20 cellular contexts compared by ENCODE assay signal in the genomic region with DNA sequence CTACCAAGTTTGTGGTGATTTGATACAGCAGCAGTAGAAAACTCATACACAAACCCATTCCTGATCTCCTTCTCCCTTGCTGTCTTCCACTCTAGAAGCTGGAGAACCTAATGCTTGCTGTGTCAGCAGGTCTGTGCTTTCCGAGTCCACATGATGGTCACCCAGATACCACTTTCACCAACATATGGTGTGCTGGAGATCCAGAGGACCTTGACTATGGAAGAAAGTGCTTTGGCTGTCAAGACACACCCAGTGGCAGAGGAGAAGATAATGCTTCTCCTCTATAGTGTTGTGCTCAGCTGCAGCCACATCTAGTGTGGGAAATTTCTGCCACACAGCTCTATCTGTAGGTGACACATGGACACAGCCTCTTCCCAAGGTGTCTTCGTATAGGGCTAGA.
"Had no signal": no experiment of that assay in that cellular context is flagged by ENCODE, and none has a peak within 500 bp of the region (broad histone marks: within the 10 kb centered on the region; RNA-seq: fewer than 3 reads in every experiment).

No MANE protein-coding gene starts in this region.

- H3K27me3 ChIP-seq: colonic mucosa, heart left ventricle, right atrium auricular region, sigmoid colon, tibial artery, upper lobe of left lung, uterus had no signal

- H3K4me1 ChIP-seq: sigmoid colon, tibial artery, uterus had no signal

- H3K9me3 ChIP-seq: colonic mucosa, heart left ventricle, right atrium auricular region, sigmoid colon, tibial artery, upper lobe of left lung, uterus had no signal

- DNase-seq: colonic mucosa; effector CD4-positive, alpha-beta T cell; endodermal cell; heart left ventricle; hypothalamus; natural killer cell; sigmoid colon; stimulated activated CD4-positive, alpha-beta T cell treated with anti-CD3 and anti-CD28 coated beads, Interleukin-2, amount 100 ng/mL, for 48 hours; stimulated activated naive CD8-positive, alpha-beta T cell treated with anti-CD3 and anti-CD28 coated beads, Interleukin-15, Interleukin-2, amounts not matched to agents 100 U/mL and 50 U/mL, for 24 hours; tibial artery; uterus had no signal

- H3K4me2 ChIP-seq: smooth muscle cell had no signal

- H3K9me3 Mint-ChIP-seq: endodermal cell, natural killer cell, neural crest cell had no signal

- H3K4me3 ChIP-seq: colonic mucosa, heart left ventricle, right atrium auricular region, sigmoid colon, smooth muscle cell, tibial artery, upper lobe of left lung, uterus had no signal

- H3K4me3 Mint-ChIP-seq: endodermal cell, mesothelial cell of epicardium, natural killer cell, neural crest cell had no signal

- H3K36me3 Mint-ChIP-seq: mesothelial cell of epicardium, natural killer cell had no signal

- H3K27ac Mint-ChIP-seq: endodermal cell, mesothelial cell of epicardium, natural killer cell had no signal

- H3K27ac ChIP-seq: colonic mucosa, heart left ventricle, right atrium auricular region, sigmoid colon, tibial artery, upper lobe of left lung, uterus had no signal

- ATAC-seq: heart left ventricle; left lobe of liver; natural killer cell; stimulated activated naive CD8-positive, alpha-beta T cell treated with anti-CD3 and anti-CD28 coated beads, Interleukin-15, Interleukin-2, amounts not matched to agents 100 U/mL and 50 U/mL, for 24 hours had no signal

- H3K4me1 Mint-ChIP-seq: mesothelial cell of epicardium, natural killer cell, neural crest cell had no signal

- H3K36me3 ChIP-seq: colonic mucosa, heart left ventricle, right atrium auricular region, sigmoid colon, tibial artery, upper lobe of left lung, uterus had no signal

- FAIRE-seq: endothelial cell of umbilical vein, frontal cortex, islet of Langerhans had no signal
